Comparison of ENCODE assay signal across 17 cellular contexts in the genomic region with DNA sequence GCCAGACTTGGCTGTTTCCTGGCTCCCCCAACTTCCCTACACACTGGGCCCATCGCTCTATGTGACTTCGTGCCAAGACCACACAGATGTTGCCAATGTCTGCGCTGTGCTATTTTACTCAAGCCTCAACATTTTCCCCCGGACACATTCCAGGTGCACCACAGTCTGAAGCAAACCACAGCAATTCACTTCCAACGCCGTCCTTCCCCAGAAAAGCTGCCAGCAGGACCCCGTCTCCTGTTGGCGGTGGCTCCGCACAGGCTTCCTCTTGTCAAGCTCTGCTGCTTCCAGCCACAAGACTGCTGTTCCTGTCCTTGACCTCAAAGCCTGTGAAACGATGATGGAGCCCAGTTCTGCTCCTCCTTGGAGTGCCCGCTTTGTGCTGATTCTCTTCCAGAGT.
DNase-seq lines count a peak whose midpoint lies in the region; ATAC-seq lines count a peak whose summit lies in the region.
"Had no signal": no experiment of that assay in that cellular context is flagged by ENCODE, and none has a peak within 500 bp of the region (broad histone marks: within the 10 kb centered on the region; RNA-seq: fewer than 3 reads in every experiment).

No MANE protein-coding gene starts in this region.

- ATAC-seq in T-helper 17 cell (no peak), HG03342 (IDR thresholded peaks at IDR 0.05; ENCODE audit: unreplicated experiment) (no peak)
- peak; percentile 39 to 45 for ATAC-seq in stimulated activated naive B cell treated with anti-CD40 and anti-IgM and Interleukin-4, amounts not matched to agents 10 μg/mL and 1 μg/mL and 100 μg/mL, for 72 hours (replicated peaks)
- ATAC-seq: pancreas had no signal

- H3K4me1 Mint-ChIP-seq in T-helper 17 cell, result peaks cover 17% of the 10 kb centered on the region
- H3K4me1 Mint-ChIP-seq in stimulated activated naive B cell treated with anti-CD40 and anti-IgM and Interleukin-4, amounts not matched to agents 10 μg/mL and 1 μg/mL and 100 μg/mL, for 72 hours, result peaks cover 35 to 46% of the 10 kb centered on the region in 2 donors

- H3K27ac Mint-ChIP-seq in T-helper 17 cell, result peak overlapping the region; percentile 32
- H3K27ac Mint-ChIP-seq in stimulated activated naive B cell treated with anti-CD40 and anti-IgM and Interleukin-4, amounts not matched to agents 10 μg/mL and 1 μg/mL and 100 μg/mL, for 72 hours, result peak overlapping the region; percentile 85
- H3K27ac Mint-ChIP-seq: activated CD4-positive, alpha-beta T cell treated with anti-CD3 and anti-CD28 coated beads for 36 hours; activated T-helper 2 cell treated with anti-CD3 and anti-CD28 coated beads, Interferon-gamma antibody, Interleukin-2, Interleukin-4, amounts not matched to agents 10 μg/mL and 5 μg/mL and 100 μg/mL, durations not matched to agents 14 hours and 24 hours and 36 hours had no signal

- in situ Hi-C loops in G401 (cut with HindIII; ENCODE audit: low sequenced_read_pairs), result no loop called here

- no peaks in the 10 kb centered on the region for H3K27me3 Mint-ChIP-seq in T-helper 17 cell
- no peaks in the 10 kb centered on the region for H3K27me3 Mint-ChIP-seq in stimulated activated naive B cell treated with anti-CD40 and anti-IgM and Interleukin-4, amounts not matched to agents 10 μg/mL and 1 μg/mL and 100 μg/mL, for 72 hours
- H3K27me3 Mint-ChIP-seq: activated CD4-positive, alpha-beta T cell treated with anti-CD3 and anti-CD28 coated beads for 36 hours had no signal

- peaks cover 4% of the 10 kb centered on the region for H3K36me3 Mint-ChIP-seq in T-helper 17 cell (ENCODE audit: low read depth)
- H3K36me3 Mint-ChIP-seq in stimulated activated naive B cell treated with anti-CD40 and anti-IgM and Interleukin-4, amounts not matched to agents 10 μg/mL and 1 μg/mL and 100 μg/mL, for 72 hours, result peaks cover 0 to 8% of the 10 kb centered on the region in 2 donors

- H3K4me3 Mint-ChIP-seq in T-helper 17 cell, result no peak overlapping the region
- peak overlapping the region; percentile 2 to 21 for H3K4me3 Mint-ChIP-seq in stimulated activated naive B cell treated with anti-CD40 and anti-IgM and Interleukin-4, amounts not matched to agents 10 μg/mL and 1 μg/mL and 100 μg/mL, for 72 hours
- H3K4me3 Mint-ChIP-seq: activated CD4-positive, alpha-beta T cell treated with anti-CD3 and anti-CD28 coated beads for 36 hours had no signal

- no peaks in the 10 kb centered on the region for H3K9me3 Mint-ChIP-seq in stimulated activated naive B cell treated with anti-CD40 and anti-IgM and Interleukin-4, amounts not matched to agents 10 μg/mL and 1 μg/mL and 100 μg/mL, for 72 hours
- H3K9me3 Mint-ChIP-seq: activated T-helper 2 cell treated with anti-CD3 and anti-CD28 coated beads, Interferon-gamma antibody, Interleukin-2, Interleukin-4, amounts not matched to agents 10 μg/mL and 5 μg/mL and 100 μg/mL, durations not matched to agents 14 hours and 24 hours and 36 hours had no signal

- H3K9me3 ChIP-seq in T-helper 17 cell (ENCODE audit: control insufficient read depth, low read length, poor library complexity, severe bottlenecking), result no peaks in the 10 kb centered on the region
- H3K9me3 ChIP-seq: BE2C, pancreas had no signal

- DNase-seq in H4 (ENCODE audit: low spot score), result peak; percentile 27
- DNase-seq in T-helper 17 cell, result no peak
- DNase-seq in left kidney (ENCODE audit: low read depth, low spot score), result peak; percentile 39
- DNase-seq in stimulated activated naive B cell treated with anti-CD40 and anti-IgM and Interleukin-4, amounts not matched to agents 10 μg/mL and 1 μg/mL and 100 μg/mL, for 72 hours, result no peak
- DNase-seq in G401 (ENCODE audit: low spot score), result no peak
- DNase-seq in 8988T, result no peak
- DNase-seq: activated CD4-positive, alpha-beta T cell treated with anti-CD3 and anti-CD28 coated beads for 36 hours; BE2C; cerebellar nuclear complex; NCI-H1417; NCI-H2171; NCI-H69; pancreas; stimulated activated CD4-positive, alpha-beta T cell treated with anti-CD3 and anti-CD28 coated beads, Interleukin-2, amount 100 ng/mL, for 48 hours; T1000 had no signal

Comparison
In these comparisons a context has a peak if more than half of its experiments do, and no peak if none do; other contexts are left out.
1. DNase-seq: peak in H4 (single experiment) and left kidney (single experiment); none in T-helper 17 cell (0 of 3), stimulated activated naive B cell treated with anti-CD40 and anti-IgM and Interleukin-4, amounts not matched to agents 10 μg/mL and 1 μg/mL and 100 μg/mL, for 72 hours (single experiment), G401 (single experiment) and 8988T (single experiment).
2. ATAC-seq: peak in stimulated activated naive B cell treated with anti-CD40 and anti-IgM and Interleukin-4, amounts not matched to agents 10 μg/mL and 1 μg/mL and 100 μg/mL, for 72 hours (2 of 2); none in T-helper 17 cell (single experiment) and HG03342 (single experiment).